ENCODE assay signal across 22 cellular contexts in genomic region chr16:14005335-14005734, GRCh38.
DNase-seq lines count a peak whose midpoint lies in the region; ATAC-seq and TF ChIP-seq lines count a peak whose summit lies in the region.
"Had no signal": no experiment of that assay in that cellular context is flagged by ENCODE, and none has a peak within 500 bp of the region (broad histone marks: within the 10 kb centered on the region; RNA-seq: fewer than 3 reads in every experiment).

No MANE protein-coding gene starts in this region.

- TF ChIP-seq CTCF in osteocyte (IDR thresholded peaks at IDR 0.05) = no peak
- TF ChIP-seq CTCF in osteoblast (IDR thresholded peaks at IDR 0.05; ENCODE audit: extremely low read depth, low read depth, low read length) = no peak
- TF ChIP-seq CTCF in GM20000 (IDR thresholded peaks at IDR 0.05; ENCODE audit: extremely low read depth, missing control alignments) = no peak

- WGBS in right cardiac atrium = 88% methylated on average over 6 of the region's 6 CpGs
- WGBS in aorta, 2 donors = 60 to 67% methylated on average over 6 of the region's 6 CpGs

- H3K4me1 Mint-ChIP-seq in dendritic cell treated with granulocyte-macrophage colony-stimulating factor and Interleukin-4, amounts not matched to agents 40 ng/mL and 50 ng/mL, for 4 days (ENCODE audit: low read depth) = peaks cover 78% of the 10 kb centered on the region
- peaks cover 63% of the 10 kb centered on the region for H3K4me1 Mint-ChIP-seq in osteocyte (ENCODE audit: unreplicated experiment)

- H3K36me3 ChIP-seq in aorta (ENCODE audit: control insufficient read depth in 1 of 2, insufficient read depth in 2 of 2, low read length in 1 of 2) (no peaks in the 10 kb centered on the region), osteoblast (ENCODE audit: insufficient read depth, low read length) (no peaks in the 10 kb centered on the region)

- H3K9me3 Mint-ChIP-seq in dendritic cell treated with granulocyte-macrophage colony-stimulating factor and Interleukin-4, amounts not matched to agents 40 ng/mL and 50 ng/mL, for 4 days = no peaks in the 10 kb centered on the region
- peaks cover 3% of the 10 kb centered on the region for H3K9me3 Mint-ChIP-seq in osteocyte (ENCODE audit: unreplicated experiment)
- H3K9me3 Mint-ChIP-seq: activated naive CD8-positive, alpha-beta T cell treated with anti-CD3 and anti-CD28 coated beads, Interleukin-2, amount 50 U/mL, for 24 hours; activated T-cell treated with anti-CD3 and anti-CD28 coated beads, Interleukin-2, amount 50 U/mL, for 72 hours; naive B cell; stimulated activated naive CD8-positive, alpha-beta T cell treated with anti-CD3 and anti-CD28 coated beads, Interleukin-15, Interleukin-2, amounts not matched to agents 100 ng/mL and 50 ng/mL, for 24 hours had no signal

- H3K4me2 ChIP-seq in osteoblast (ENCODE audit: insufficient read depth, low read length) = no peak overlapping the region
- H3K4me2 ChIP-seq: smooth muscle cell had no signal

- no peak overlapping the region for H3K4me3 Mint-ChIP-seq in dendritic cell treated with granulocyte-macrophage colony-stimulating factor and Interleukin-4, amounts not matched to agents 40 ng/mL and 50 ng/mL, for 4 days
- no peak overlapping the region for H3K4me3 Mint-ChIP-seq in osteocyte (ENCODE audit: unreplicated experiment)
- H3K4me3 Mint-ChIP-seq: activated naive CD8-positive, alpha-beta T cell treated with anti-CD3 and anti-CD28 coated beads, Interleukin-2, amount 50 U/mL, for 24 hours; activated T-cell treated with anti-CD3 and anti-CD28 coated beads, Interleukin-2, amount 50 U/mL, for 72 hours; stimulated activated naive CD8-positive, alpha-beta T cell treated with anti-CD3 and anti-CD28 coated beads, Interleukin-15, Interleukin-2, amounts not matched to agents 100 ng/mL and 50 ng/mL, for 24 hours; T-helper 17 cell had no signal

- H3K27ac Mint-ChIP-seq in dendritic cell treated with granulocyte-macrophage colony-stimulating factor and Interleukin-4, amounts not matched to agents 40 ng/mL and 50 ng/mL, for 4 days = peak overlapping the region; percentile 78
- H3K27ac Mint-ChIP-seq in osteocyte (ENCODE audit: unreplicated experiment) = peak overlapping the region; percentile 90
- H3K27ac Mint-ChIP-seq: activated naive CD8-positive, alpha-beta T cell treated with anti-CD3 and anti-CD28 coated beads, Interleukin-2, amount 50 U/mL, for 24 hours; activated T-cell treated with anti-CD3 and anti-CD28 coated beads, Interleukin-2, amount 50 U/mL, for 72 hours; naive B cell; stimulated activated naive CD8-positive, alpha-beta T cell treated with anti-CD3 and anti-CD28 coated beads, Interleukin-15, Interleukin-2, amounts not matched to agents 100 ng/mL and 50 ng/mL, for 24 hours; T-helper 17 cell had no signal

- intact Hi-C loops in right cardiac atrium (cut with DNase I) (loop anchor here in 1 of 4 donors (10.0 kb wide), 1 partner anchor 179 kb away; no protein-coding TSS in a partner anchor), cardiac septum (cut with DNase I) (no loop called here), aorta (cut with DNase I) (no loop called here)
- intact Hi-C loops in dendritic cell treated with granulocyte-macrophage colony-stimulating factor and Interleukin-4, amounts not matched to agents 40 ng/mL and 50 ng/mL, for 4 days (cut with micrococcal nuclease) = loop anchor here (10.0 kb wide), 1 partner anchor 69 kb away; the partner anchor contains the start of gene MRTFB

- H3K9me3 ChIP-seq in right cardiac atrium (ENCODE audit: control insufficient read depth, low read length) (no peaks in the 10 kb centered on the region), aorta (ENCODE audit: control insufficient read depth, low read length) (no peaks in the 10 kb centered on the region), osteoblast (ENCODE audit: low read depth, low read length) (no peaks in the 10 kb centered on the region)

- H3K79me2 ChIP-seq in osteoblast (ENCODE audit: insufficient read depth, low read length) = no peaks in the 10 kb centered on the region

- no peak overlapping the region for H2AFZ ChIP-seq in osteoblast (ENCODE audit: low read length)

- ATAC-seq in right cardiac atrium (no peak), aorta (ENCODE audit: low FRiP score) (no peak)
- ATAC-seq: activated naive CD8-positive, alpha-beta T cell treated with anti-CD3 and anti-CD28 coated beads, Interleukin-2, amount 50 U/mL, for 24 hours; activated T-cell treated with anti-CD3 and anti-CD28 coated beads, Interleukin-2, amount 50 U/mL, for 72 hours; HCT116; T-helper 17 cell had no signal

- peaks cover 7% of the 10 kb centered on the region for H3K27me3 Mint-ChIP-seq in dendritic cell treated with granulocyte-macrophage colony-stimulating factor and Interleukin-4, amounts not matched to agents 40 ng/mL and 50 ng/mL, for 4 days
- peaks cover 7% of the 10 kb centered on the region for H3K27me3 Mint-ChIP-seq in osteocyte (ENCODE audit: unreplicated experiment)

- no peaks in the 10 kb centered on the region for H4K20me1 ChIP-seq in osteoblast (ENCODE audit: insufficient read depth, low read length)

- DNase-seq in right cardiac atrium (no peak), cardiac septum (ENCODE audit: low spot score) (no peak), osteocyte (ENCODE audit: extremely low spot score, unreplicated experiment) (no peak), aorta (no peak), NCI-H345 treated with DMSO at 0.1 percent for 48 hours (lab: John Stamatoyannopoulos, UW; ENCODE audit: unreplicated experiment) (no peak), osteoblast (ENCODE audit: insufficient read length, low spot score, missing footprints) (no peak), GM20000 (ENCODE audit: low spot score) (no peak)
- DNase-seq: activated CD4-positive, alpha-beta T cell treated with anti-CD3 and anti-CD28 coated beads, Interleukin-2, amount 50 U/mL, for 4 hours; activated CD4-positive, CD25-positive, alpha-beta regulatory T cell; activated naive CD4-positive, alpha-beta T cell; activated naive CD8-positive, alpha-beta T cell treated with anti-CD3 and anti-CD28 coated beads, Interleukin-2, amount 50 U/mL, for 24 hours; activated T-cell treated with anti-CD3 and anti-CD28 coated beads, Interleukin-2, amount 50 U/mL, for 72 hours; effector CD4-positive, alpha-beta T cell; naive B cell; NCI-H2029; NCI-H524 treated with DMSO at 0.1 percent for 48 hours; occipital lobe; T-helper 17 cell had no signal

- H3K27ac ChIP-seq in right cardiac atrium (ENCODE audit: low read length) (peak overlapping the region; percentile 12), aorta (ENCODE audit: low read depth in 1 of 2, low read length in 2 of 2) (peak overlapping the region; percentile 51 to 53), osteoblast (ENCODE audit: low read depth, low read length) (no peak overlapping the region)

- H3K36me3 Mint-ChIP-seq in dendritic cell treated with granulocyte-macrophage colony-stimulating factor and Interleukin-4, amounts not matched to agents 40 ng/mL and 50 ng/mL, for 4 days (ENCODE audit: low read depth) = no peaks in the 10 kb centered on the region
- H3K36me3 Mint-ChIP-seq in osteocyte (ENCODE audit: unreplicated experiment) = no peaks in the 10 kb centered on the region
- H3K36me3 Mint-ChIP-seq: naive B cell had no signal

- H3K4me3 ChIP-seq in right cardiac atrium (ENCODE audit: low read length) (no peak overlapping the region), aorta (ENCODE audit: low read length in 2 of 2) (no peak overlapping the region), osteoblast (ENCODE audit: insufficient read depth, low read length) (no peak overlapping the region)
- H3K4me3 ChIP-seq: smooth muscle cell had no signal

- no peaks in the 10 kb centered on the region for H3K27me3 ChIP-seq in right cardiac atrium (ENCODE audit: control insufficient read depth, insufficient read depth)
- no peaks in the 10 kb centered on the region for H3K27me3 ChIP-seq in aorta (ENCODE audit: control insufficient read depth in 1 of 2, insufficient read depth in 2 of 2, low read length in 1 of 2)
- H3K27me3 ChIP-seq in osteoblast (ENCODE audit: insufficient read depth, low read length) = peaks cover 12% of the 10 kb centered on the region

- H3K4me1 ChIP-seq in right cardiac atrium (ENCODE audit: control insufficient read depth, insufficient read depth, low read length) (peaks cover 13% of the 10 kb centered on the region), aorta (ENCODE audit: control insufficient read depth in 1 of 2, insufficient read depth in 2 of 2, low read length in 2 of 2) (no peaks in the 10 kb centered on the region), osteoblast (ENCODE audit: insufficient read depth, low read length) (peaks cover 16% of the 10 kb centered on the region)
